8 cellular contexts compared by ENCODE assay signal in the genomic region with DNA sequence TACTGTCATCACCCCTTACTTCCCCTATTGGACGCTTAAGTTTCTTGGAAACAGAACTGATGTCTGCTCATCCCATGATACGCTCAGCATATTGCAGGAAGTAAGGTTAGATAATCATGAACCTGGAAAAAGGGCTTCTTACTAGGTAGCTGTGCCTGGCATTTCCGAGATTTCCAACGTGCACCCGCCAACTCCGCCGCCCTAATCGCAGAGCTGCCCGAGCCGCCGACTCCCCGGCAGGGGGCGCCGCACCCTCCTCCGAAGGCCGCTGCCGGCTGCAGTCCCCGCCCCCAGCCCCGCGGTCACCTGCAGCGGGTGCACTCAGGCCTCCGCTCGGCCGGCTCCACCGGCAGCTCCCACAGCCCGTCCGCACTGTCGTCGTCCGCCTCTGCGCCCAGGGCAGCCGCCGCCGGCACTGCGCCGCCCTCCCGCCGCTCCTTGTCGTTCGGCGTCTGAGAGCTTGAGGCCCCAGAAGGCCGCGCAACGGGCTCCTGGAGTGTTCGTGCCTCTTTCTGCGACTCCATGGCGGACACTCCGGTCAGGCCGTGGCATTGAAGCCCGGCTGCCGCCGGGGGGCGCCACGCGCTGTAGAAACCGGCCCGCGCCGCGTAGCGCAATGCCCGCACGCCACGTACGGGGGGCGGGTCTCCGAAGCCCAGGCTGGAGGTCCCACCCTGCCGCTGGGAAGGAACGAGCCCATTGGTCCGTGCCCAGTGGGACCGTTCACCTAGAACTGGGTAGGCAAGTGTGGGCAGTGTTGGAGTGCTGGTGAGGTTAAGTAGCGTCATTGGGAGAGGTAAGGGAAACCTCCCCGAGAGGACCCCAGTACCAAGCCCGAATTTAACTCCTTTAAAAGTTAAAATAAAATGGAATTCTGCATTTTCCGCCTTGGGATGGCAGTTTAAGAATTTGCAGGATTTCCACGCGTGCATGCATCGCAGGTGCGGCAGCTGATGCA. TPM values are rescaled to one million over a fixed set of nuclear protein-coding genes. Genes with fewer than 3 reads are reported as not detected.
DNase-seq lines count a peak whose midpoint lies in the region; ATAC-seq, FAIRE-seq and TF ChIP-seq lines count a peak whose summit lies in the region.

DTWD2 (minus strand) TSS at position 560 of the 958 bp plus-strand sequence; CDS start at position 524, 36 bp downstream.

- H2AFZ ChIP-seq in GM23338: peak within 1 kb of the TSS; percentile 84
- peak within 1 kb of the TSS; percentile 94 for H2AFZ ChIP-seq in fibroblast of lung (ENCODE audit: low read length)

- no peaks in the 10 kb centered on the region for H4K20me1 ChIP-seq in GM23338 (replicated peaks; ENCODE audit: insufficient read depth)
- H4K20me1 ChIP-seq in fibroblast of lung (ENCODE audit: control insufficient read depth, extremely low read depth, insufficient read depth, low read length): no peaks in the 10 kb centered on the region

- no peaks in the 10 kb centered on the region for H3K79me2 ChIP-seq in GM23338 (replicated peaks; ENCODE audit: insufficient read depth)
- no peaks in the 10 kb centered on the region for H3K79me2 ChIP-seq in fibroblast of lung (ENCODE audit: control insufficient read depth, insufficient read depth, low read length)

- H3K27me3 ChIP-seq in GM23338 (ENCODE audit: insufficient read depth) (no peaks in the 10 kb centered on the region), fibroblast of lung (ENCODE audit: control insufficient read depth, insufficient read depth, low read length) (no peaks in the 10 kb centered on the region)

- H3K4me1 ChIP-seq in GM23338 (ENCODE audit: insufficient read depth): peaks cover 8% of the 10 kb centered on the region; the same call in 1 of the 2 replicates
- H3K4me1 ChIP-seq in fibroblast of lung (ENCODE audit: control insufficient read depth, extremely low read depth, insufficient read depth, low read length): peaks cover 5% of the 10 kb centered on the region

- H3F3A ChIP-seq in GM23338 (replicated peaks; ENCODE audit: low read depth): no peaks in the 10 kb centered on the region

- H3K36me3 ChIP-seq in GM23338 (ENCODE audit: insufficient read depth) (no peaks in the 10 kb centered on the region), fibroblast of lung (ENCODE audit: control insufficient read depth, insufficient read depth, low read length) (no peaks in the 10 kb centered on the region)

- peak within 1 kb of the TSS; percentile 76 for H3K4me2 ChIP-seq in GM23338
- H3K4me2 ChIP-seq in fibroblast of lung (ENCODE audit: extremely low read depth, insufficient read depth, low read length): peak within 1 kb of the TSS; percentile 96

- TF ChIP-seq CTCF in GM23338 (conservative IDR thresholded peaks at IDR 0.05; ENCODE audit: low read depth in 2 of 2): peak; percentile 79 to 90
- peak; percentile 72 to 79 for TF ChIP-seq CTCF in fibroblast of lung (conservative IDR thresholded peaks at IDR 0.05 in 1 of 2, IDR thresholded peaks at IDR 0.05 in 1 of 2; ENCODE audit: low read depth in 1 of 2, low read length in 2 of 2)

- POLR2A ChIA-PET in naive thymus-derived CD8-positive, alpha-beta T cell (lab: Charles Lee): interaction anchor here (0.7 to 2.0 kb wide), 9 partner anchors 32 to 461 kb away, joined by 3 to 10 read pairs (median 3); no protein-coding TSS in a partner anchor

- H3K9ac ChIP-seq in fibroblast of lung (ENCODE audit: insufficient read depth, low read length): peak within 1 kb of the TSS; percentile 75

- H3K27me3 Mint-ChIP-seq in GM23338 (ENCODE audit: insufficient read depth, low read depth, poor library complexity): peaks cover 6% of the 10 kb centered on the region
- H3K27me3 Mint-ChIP-seq in naive thymus-derived CD8-positive, alpha-beta T cell: no peaks in the 10 kb centered on the region
- H3K27me3 Mint-ChIP-seq in stimulated activated naive B cell treated with anti-CD40 and anti-IgM and Interleukin-4, amounts not matched to agents 10 μg/mL and 1 μg/mL and 100 μg/mL, for 72 hours: no peaks in the 10 kb centered on the region

- H3K9me2 ChIP-seq in GM23338 (ENCODE audit: insufficient read depth): no peaks in the 10 kb centered on the region

- peak within 1 kb of the TSS; percentile 69 for H3K4me3 Mint-ChIP-seq in GM23338
- H3K4me3 Mint-ChIP-seq in naive thymus-derived CD8-positive, alpha-beta T cell: peak within 1 kb of the TSS; percentile 77 to 90 (median 84)
- peak within 1 kb of the TSS; percentile 84 to 88 for H3K4me3 Mint-ChIP-seq in stimulated activated naive B cell treated with anti-CD40 and anti-IgM and Interleukin-4, amounts not matched to agents 10 μg/mL and 1 μg/mL and 100 μg/mL, for 72 hours

- ATAC-seq in GM23338: peak; percentile 99
- peak; percentile 89 to 94 for ATAC-seq in naive thymus-derived CD8-positive, alpha-beta T cell
- peak; percentile 93 to 94 for ATAC-seq in stimulated activated naive B cell treated with anti-CD40 and anti-IgM and Interleukin-4, amounts not matched to agents 10 μg/mL and 1 μg/mL and 100 μg/mL, for 72 hours (replicated peaks)

- peak; percentile 62 for FAIRE-seq in RCC 7860 (lab: Jason Lieb, UNC)

- H3K9me3 ChIP-seq in fibroblast of lung (ENCODE audit: control insufficient read depth, insufficient read depth, low read depth, low read length): no peaks in the 10 kb centered on the region

- H3K36me3 Mint-ChIP-seq in GM23338 (ENCODE audit: low read depth): peaks cover 6% of the 10 kb centered on the region
- H3K36me3 Mint-ChIP-seq in naive thymus-derived CD8-positive, alpha-beta T cell: peaks cover 0 to 3% (median 2%) of the 10 kb centered on the region in 3 donors
- H3K36me3 Mint-ChIP-seq in stimulated activated naive B cell treated with anti-CD40 and anti-IgM and Interleukin-4, amounts not matched to agents 10 μg/mL and 1 μg/mL and 100 μg/mL, for 72 hours: peaks cover 0 to 3% of the 10 kb centered on the region in 2 donors

- H3K4me3 ChIP-seq in GM23338 (peak within 1 kb of the TSS; percentile 73), fibroblast of lung (replicated peaks in 1 of 4; ENCODE audit: control extremely low read depth in 1 of 4, insufficient read depth in 1 of 4, low read depth in 3 of 4, low read length in 4 of 4) (peak within 1 kb of the TSS; percentile 62 to 83 (median 76))

- peaks cover 12% of the 10 kb centered on the region; the same call in 2 of the 3 replicates for H3K9me3 Mint-ChIP-seq in GM23338
- H3K9me3 Mint-ChIP-seq in naive thymus-derived CD8-positive, alpha-beta T cell: no peaks in the 10 kb centered on the region
- no peaks in the 10 kb centered on the region for H3K9me3 Mint-ChIP-seq in stimulated activated naive B cell treated with anti-CD40 and anti-IgM and Interleukin-4, amounts not matched to agents 10 μg/mL and 1 μg/mL and 100 μg/mL, for 72 hours

- H3K27ac ChIP-seq in GM23338 (ENCODE audit: low read depth): peak within 1 kb of the TSS; percentile 83; the same call in 1 of the 2 replicates
- peak within 1 kb of the TSS; percentile 55 for H3K27ac ChIP-seq in fibroblast of lung (ENCODE audit: insufficient read depth, low read length)

- H3K27ac Mint-ChIP-seq in GM23338: no peak within 1 kb of the TSS; the same call in 1 of the 2 replicates
- H3K27ac Mint-ChIP-seq in naive thymus-derived CD8-positive, alpha-beta T cell: peak within 1 kb of the TSS; percentile 29 to 93 (median 86)
- peak within 1 kb of the TSS; percentile 84 for H3K27ac Mint-ChIP-seq in stimulated activated naive B cell treated with anti-CD40 and anti-IgM and Interleukin-4, amounts not matched to agents 10 μg/mL and 1 μg/mL and 100 μg/mL, for 72 hours

- peaks cover 13% of the 10 kb centered on the region for H3K4me1 Mint-ChIP-seq in GM23338
- peaks cover 12 to 29% (median 23%) of the 10 kb centered on the region in 4 donors for H3K4me1 Mint-ChIP-seq in naive thymus-derived CD8-positive, alpha-beta T cell
- peaks cover 7 to 32% of the 10 kb centered on the region in 2 donors for H3K4me1 Mint-ChIP-seq in stimulated activated naive B cell treated with anti-CD40 and anti-IgM and Interleukin-4, amounts not matched to agents 10 μg/mL and 1 μg/mL and 100 μg/mL, for 72 hours

- DNase-seq in ELF-1 (ENCODE audit: low read depth, low spot score) (peak; percentile 98), GM23338 (ENCODE audit: low spot score) (peak; percentile 97), Kasumi-1 (lab: John Stamatoyannopoulos, UW) (peak; percentile 86 to 92), RCC 7860 (ENCODE audit: low spot score) (peak; percentile 81), fibroblast of lung (ENCODE audit: low read depth in 2 of 2) (peak; percentile 88 to 92)
- DNase-seq in activated T-helper 1 cell treated with anti-CD3 and anti-CD28 coated beads, Interleukin-2, amount 50 U/mL, for 16 hours (ENCODE audit: low read depth in 1 of 2, low spot score in 1 of 2): peak; percentile 78 to 88
- peak; percentile 87 to 100 (median 94) for DNase-seq in naive thymus-derived CD8-positive, alpha-beta T cell
- peak; percentile 95 for DNase-seq in stimulated activated naive B cell treated with anti-CD40 and anti-IgM and Interleukin-4, amounts not matched to agents 10 μg/mL and 1 μg/mL and 100 μg/mL, for 72 hours

TF ChIP-seq in GM23338, 12 proteins besides CTCF, POLR2A, EP300 and RAD21 (continues in another document):
- TF ChIP-seq NANOG (IDR thresholded peaks at IDR 0.05; ENCODE audit: borderline replicate concordance) (0 out of 2 replicates have a peak, but pooled peaks have one; percentile 7), CREB1 (CRISPR knock-in tag; IDR thresholded peaks at IDR 0.05; ENCODE audit: low read depth) (peak; percentile 77), POLR2AphosphoS5 (IDR thresholded peaks at IDR 0.05; ENCODE audit: low read depth) (peak; percentile 72)

RNA-seq across cellular contexts. Expression of gene DTWD2, which starts in this region (rescaled TPM):
- total RNA-seq in GM23338 (2014; rRNA removed; shearing (Covaris generic)): 15.4 TPM in 2 replicates
- polyA plus RNA-seq in GM23338 (2016; fragmentation: Nextera tagmentation; extraction: Ambion mirVana) (4.1 and 4.4 TPM in 2 replicates), fibroblast of lung (2.3 and 2.8 TPM in 2 replicates)
- 4.8 and 5.4 TPM in 2 replicates for total RNA-seq in fibroblast of lung
- polyA plus RNA-seq in fibroblast of lung (2012): 1.6 and 2.4 TPM in 2 replicates
- 0.44 and 0.75 TPM in 2 replicates for polyA minus RNA-seq in fibroblast of lung (ENCODE audit: low replicate concordance)
- total RNA-seq in naive thymus-derived CD8-positive, alpha-beta T cell: 1 to 10 TPM; 3.8 to 4.4 TPM
- polyA plus RNA-seq in naive thymus-derived CD8-positive, alpha-beta T cell: 1 to 10 TPM; 2.9 to 5.2 (median 3.1) TPM

Comparison
In these comparisons a context has a peak if more than half of its experiments do, and no peak if none do; other contexts are left out.
1. Peak in every context shown above with its lines: DNase-seq, ATAC-seq, H3K4me3 ChIP-seq and H3K27ac ChIP-seq.